Comparison of ENCODE assay signal across 9 cellular contexts in the genomic region with DNA sequence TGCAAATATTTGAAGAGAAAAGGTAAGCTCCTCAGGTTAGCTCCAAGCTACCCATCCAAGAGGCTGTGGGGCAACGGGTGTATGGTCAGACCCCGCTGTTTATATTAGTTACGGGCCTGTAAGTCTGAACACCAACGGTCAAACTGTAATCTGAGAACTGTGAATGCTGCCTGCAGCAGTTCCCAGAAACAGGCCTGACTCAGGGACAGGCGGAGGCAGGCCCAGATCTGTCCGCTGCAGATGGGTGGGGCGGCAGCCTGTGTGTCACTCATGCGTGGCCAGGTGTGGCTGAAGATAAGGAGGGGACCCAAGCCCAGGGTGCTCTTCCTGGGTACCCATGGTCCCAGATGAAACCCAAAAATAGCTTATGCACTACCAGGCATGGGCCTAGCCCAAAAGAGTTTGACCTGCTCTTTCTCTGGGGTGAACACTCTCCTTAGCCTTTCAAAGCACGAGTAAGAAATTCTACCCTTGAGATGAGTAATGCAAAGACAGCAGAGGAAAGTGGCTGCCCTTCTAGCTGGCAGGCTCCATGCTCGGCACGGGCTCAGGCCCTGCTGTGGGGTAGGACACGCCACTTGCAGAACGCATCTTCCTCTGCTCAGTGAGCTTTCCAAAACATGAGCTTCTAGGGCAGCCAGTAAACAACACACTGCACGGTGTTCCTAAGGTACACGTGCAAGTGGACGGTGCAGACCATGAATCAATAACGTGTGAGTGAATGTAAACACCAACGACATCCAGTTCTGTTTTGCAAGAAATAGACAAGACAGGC. TPM values are rescaled to one million over a fixed set of nuclear protein-coding genes. Genes with fewer than 3 reads are reported as not detected.
DNase-seq lines count a peak whose midpoint lies in the region; ATAC-seq and TF ChIP-seq lines count a peak whose summit lies in the region.
"Had no signal": no experiment of that assay in that cellular context is flagged by ENCODE, and none has a peak within 500 bp of the region (broad histone marks: within the 10 kb centered on the region; RNA-seq: fewer than 3 reads in every experiment).

No MANE protein-coding gene starts in this region.

- H3K4me1 ChIP-seq in RWPE2 (ENCODE audit: insufficient read depth, poor library complexity, severe bottlenecking) (peaks cover 24% of the 10 kb centered on the region), sigmoid colon (no peaks in the 10 kb centered on the region)
- H3K4me1 ChIP-seq: pancreas had no signal

- ATAC-seq in RWPE2 (ENCODE audit: low read depth): peak; percentile 98
- ATAC-seq in GM18519 (IDR thresholded peaks at IDR 0.05; ENCODE audit: low FRiP score, unreplicated experiment): no peak

- H3K27me3 ChIP-seq in RWPE2 (ENCODE audit: insufficient read depth, poor library complexity, severe bottlenecking) (no peaks in the 10 kb centered on the region), sigmoid colon (no peaks in the 10 kb centered on the region)
- H3K27me3 ChIP-seq: pancreas had no signal

- intact Hi-C loops in sigmoid colon (cut with DNase I): no loop called here

- no peak for TF ChIP-seq POLR2A in sigmoid colon (IDR thresholded peaks at IDR 0.05)

- TF ChIP-seq CTCF in RWPE2 (IDR thresholded peaks at IDR 0.05; ENCODE audit: poor library complexity, severe bottlenecking): no peak
- TF ChIP-seq CTCF in fibroblast of villous mesenchyme (IDR thresholded peaks at IDR 0.05; ENCODE audit: insufficient read depth, low read depth, low read length): no peak
- no peak for TF ChIP-seq CTCF in sigmoid colon (IDR thresholded peaks at IDR 0.05)

- no peak for TF ChIP-seq EP300 in sigmoid colon (IDR thresholded peaks at IDR 0.05)

- DNase-seq in M059J (ENCODE audit: low read depth) (peak; percentile 73), RWPE2 (ENCODE audit: low spot score) (peak; percentile 91), fibroblast of villous mesenchyme (ENCODE audit: low read depth) (peak; percentile 71), smooth muscle cell of the brain vasculature (ENCODE audit: low read depth, low spot score) (peak; percentile 18), sigmoid colon (no peak), NCI-H1048 (lab: John Stamatoyannopoulos, UW) (no peak)
- DNase-seq: activated naive CD4-positive, alpha-beta T cell treated with anti-CD3 and anti-CD28 coated beads for 36 hours; pancreas had no signal

- H3K36me3 ChIP-seq in RWPE2 (ENCODE audit: low read depth): peaks cover 59% of the 10 kb centered on the region
- peaks cover 5 to 78% (median 44%) of the 10 kb centered on the region in 4 donors for H3K36me3 ChIP-seq in sigmoid colon

- H3K9me3 ChIP-seq in RWPE2 (ENCODE audit: severe bottlenecking) (no peaks in the 10 kb centered on the region), sigmoid colon (no peaks in the 10 kb centered on the region)
- H3K9me3 ChIP-seq: pancreas had no signal

- H3K27ac ChIP-seq in RWPE2 (ENCODE audit: poor library complexity, severe bottlenecking) (peak overlapping the region; percentile 75), sigmoid colon (no peak overlapping the region)
- H3K27ac ChIP-seq: pancreas had no signal

- H3K4me3 ChIP-seq in RWPE2 (ENCODE audit: severe bottlenecking) (no peak overlapping the region), fibroblast of villous mesenchyme (ENCODE audit: low read depth, low read length) (no peak overlapping the region), sigmoid colon (no peak overlapping the region)
- H3K4me3 ChIP-seq: pancreas had no signal

- WGBS in sigmoid colon, 2 donors: 86 to 90% methylated on average over 18 of the region's 18 CpGs

RNA-seq across cellular contexts. Expression of a gene that starts 9.1 kb away (rescaled TPM):
- total RNA-seq in M059J (2014; rRNA removed; shearing (Covaris generic)): 49.6 and 54.6 TPM in 2 replicates
- total RNA-seq in fibroblast of villous mesenchyme (26.7 and 27.6 TPM in 2 replicates), sigmoid colon (10 to 100 TPM; 57.4 to 80.9 (median 67.3) TPM)
- polyA plus RNA-seq in sigmoid colon: 10 to 100 TPM; 60.8 to 76.3 (median 71.8) TPM

RNA-seq across cellular contexts. Expression of a gene that starts 44.7 kb away (rescaled TPM):
- total RNA-seq in M059J (2014; rRNA removed; shearing (Covaris generic)): 17.2 and 21.5 TPM in 2 replicates
- total RNA-seq in fibroblast of villous mesenchyme (23.7 and 26.1 TPM in 2 replicates), sigmoid colon (10 to 100 TPM; 19.4 to 37.7 (median 21.2) TPM)
- polyA plus RNA-seq in sigmoid colon: 1 to 10 TPM; 2.3 to 6.1 (median 2.4) TPM

Comparison
In these comparisons a context has a peak if more than half of its experiments do, and no peak if none do; other contexts are left out.
1. DNase-seq: peak in M059J (single experiment), RWPE2 (single experiment), fibroblast of villous mesenchyme (single experiment) and smooth muscle cell of the brain vasculature (single experiment); none in sigmoid colon (single experiment) and NCI-H1048 (single experiment).